Comparison of ENCODE assay signal across 8 cellular contexts in genomic region chr18:9106094-9106493, GRCh38. TPM values are rescaled to one million over a fixed set of nuclear protein-coding genes. Genes with fewer than 3 reads are reported as not detected.
DNase-seq lines count a peak whose midpoint lies in the region; ATAC-seq, FAIRE-seq and TF ChIP-seq lines count a peak whose summit lies in the region.

No MANE protein-coding gene starts in this region.

- peak overlapping the region; percentile 72 for H3K27ac Mint-ChIP-seq in activated naive CD4-positive, alpha-beta T cell treated with anti-CD3 and anti-CD28 coated beads, Interleukin-2, amount 10 ng/mL, durations not matched to agents 7 days and 5 days
- H3K27ac Mint-ChIP-seq in activated naive CD8-positive, alpha-beta T cell treated with anti-CD3 and anti-CD28 coated beads, Interleukin-2, amount 50 U/mL, for 24 hours: peak overlapping the region; percentile 88

- no peak for FAIRE-seq in kidney (lab: Jason Lieb, UNC)

- no peaks in the 10 kb centered on the region for H3K9me3 Mint-ChIP-seq in activated naive CD4-positive, alpha-beta T cell treated with anti-CD3 and anti-CD28 coated beads, Interleukin-2, amount 10 ng/mL, durations not matched to agents 7 days and 5 days
- H3K9me3 Mint-ChIP-seq in activated naive CD8-positive, alpha-beta T cell treated with anti-CD3 and anti-CD28 coated beads, Interleukin-2, amount 50 U/mL, for 24 hours: no peaks in the 10 kb centered on the region

- peaks cover 77% of the 10 kb centered on the region for H3K4me1 Mint-ChIP-seq in activated naive CD4-positive, alpha-beta T cell treated with anti-CD3 and anti-CD28 coated beads, Interleukin-2, amount 10 ng/mL, durations not matched to agents 7 days and 5 days
- peaks cover 79% of the 10 kb centered on the region for H3K4me1 Mint-ChIP-seq in activated naive CD8-positive, alpha-beta T cell treated with anti-CD3 and anti-CD28 coated beads, Interleukin-2, amount 50 U/mL, for 24 hours

- H3K9ac ChIP-seq in kidney (ENCODE audit: low read length in 2 of 2): peak overlapping the region; percentile 1 to 68

- H3K4me3 ChIP-seq in kidney (ENCODE audit: low read length in 2 of 2) (peak overlapping the region; percentile 33 to 87), tibial artery (no peak overlapping the region)

- TF ChIP-seq CTCF in kidney (IDR thresholded peaks at IDR 0.05; ENCODE audit: borderline replicate concordance, extremely low read depth, insufficient read depth) (no peak), tibial artery (IDR thresholded peaks at IDR 0.05) (no peak)

- H3K27ac ChIP-seq in kidney (ENCODE audit: low read depth in 2 of 2, low read length in 2 of 2): no peak overlapping the region
- H3K27ac ChIP-seq in tibial artery: peak overlapping the region; percentile 5 to 14

- intact Hi-C loops in kidney (cut with DNase I) (no loop called here), tibial artery (cut with DNase I; ENCODE audit: low total_unique reads) (no loop called here)

- no peak for ATAC-seq in activated naive CD8-positive, alpha-beta T cell treated with anti-CD3 and anti-CD28 coated beads, Interleukin-2, amount 50 U/mL, for 24 hours
- no peak for ATAC-seq in HG03159 (IDR thresholded peaks at IDR 0.05; ENCODE audit: unreplicated experiment)

- H3K36me3 ChIP-seq in kidney (ENCODE audit: control insufficient read depth in 1 of 2, insufficient read depth in 2 of 2, low read length in 2 of 2): no peaks in the 10 kb centered on the region
- no peaks in the 10 kb centered on the region for H3K36me3 ChIP-seq in tibial artery

- H3K4me1 ChIP-seq in kidney (ENCODE audit: control insufficient read depth in 1 of 2, insufficient read depth in 1 of 2, low read depth in 1 of 2, low read length in 2 of 2) (peaks cover 20 to 28% of the 10 kb centered on the region in 2 donors), tibial artery (peaks cover 0 to 81% (median 55%) of the 10 kb centered on the region in 4 donors)

- no peaks in the 10 kb centered on the region for H3K27me3 ChIP-seq in tibial artery

- DNase-seq in activated naive CD4-positive, alpha-beta T cell treated with anti-CD3 and anti-CD28 coated beads, Interleukin-2, amount 10 ng/mL, durations not matched to agents 7 days and 5 days: no peak
- DNase-seq in activated naive CD4-positive, alpha-beta T cell treated with Interleukin-2 at 50 U/mL for 16 hours: no peak
- DNase-seq in activated naive CD8-positive, alpha-beta T cell treated with anti-CD3 and anti-CD28 coated beads, Interleukin-2, amount 50 U/mL, for 24 hours: no peak
- DNase-seq in kidney (no peak), tibial artery (no peak), NCI-H1417 (lab: John Stamatoyannopoulos, UW) (no peak), DMS 273 treated with DMSO at 0.1 percent for 48 hours (lab: John Stamatoyannopoulos, UW) (no peak)

- H3K9me3 ChIP-seq in kidney (ENCODE audit: control insufficient read depth in 1 of 2, low read length in 2 of 2): no peaks in the 10 kb centered on the region
- H3K9me3 ChIP-seq in tibial artery: no peaks in the 10 kb centered on the region

- peak overlapping the region; percentile 85 for H3K4me3 Mint-ChIP-seq in activated naive CD4-positive, alpha-beta T cell treated with anti-CD3 and anti-CD28 coated beads, Interleukin-2, amount 10 ng/mL, durations not matched to agents 7 days and 5 days
- H3K4me3 Mint-ChIP-seq in activated naive CD8-positive, alpha-beta T cell treated with anti-CD3 and anti-CD28 coated beads, Interleukin-2, amount 50 U/mL, for 24 hours: peak overlapping the region; percentile 91

- CTCF ChIA-PET in activated naive CD4-positive, alpha-beta T cell treated with anti-CD3 and anti-CD28 coated beads, Interleukin-2, amount 10 ng/mL, durations not matched to agents 7 days and 5 days (lab: Charles Lee): interaction anchor here (1.8 to 2.2 kb wide), 2 partner anchors 11 to 33 kb away, joined by 7 to 8 read pairs; no protein-coding TSS in a partner anchor

- peaks cover 64% of the 10 kb centered on the region for H3K36me3 Mint-ChIP-seq in activated naive CD4-positive, alpha-beta T cell treated with anti-CD3 and anti-CD28 coated beads, Interleukin-2, amount 10 ng/mL, durations not matched to agents 7 days and 5 days
- peaks cover 59% of the 10 kb centered on the region for H3K36me3 Mint-ChIP-seq in activated naive CD8-positive, alpha-beta T cell treated with anti-CD3 and anti-CD28 coated beads, Interleukin-2, amount 50 U/mL, for 24 hours (ENCODE audit: low read depth)

- no peaks in the 10 kb centered on the region for H3K27me3 Mint-ChIP-seq in activated naive CD4-positive, alpha-beta T cell treated with anti-CD3 and anti-CD28 coated beads, Interleukin-2, amount 10 ng/mL, durations not matched to agents 7 days and 5 days
- H3K27me3 Mint-ChIP-seq in activated naive CD8-positive, alpha-beta T cell treated with anti-CD3 and anti-CD28 coated beads, Interleukin-2, amount 50 U/mL, for 24 hours: no peaks in the 10 kb centered on the region

RNA-seq across cellular contexts. Expression of gene NDUFV2, which starts 3.6 kb away (rescaled TPM):
- 131 TPM for total RNA-seq in kidney
- 391 TPM for polyA plus RNA-seq in kidney (ENCODE audit: insufficient read depth, low read depth, low replicate concordance)

RNA-seq across cellular contexts. Expression of gene ANKRD12, which starts 30.5 kb away (rescaled TPM):
- 81.8 TPM for total RNA-seq in kidney
- 3.9 TPM for polyA plus RNA-seq in kidney (ENCODE audit: insufficient read depth, low read depth, low replicate concordance)

Comparison
In these comparisons a context has a peak if more than half of its experiments do, and no peak if none do; other contexts are left out.
1. H3K27ac ChIP-seq: peak in tibial artery (2 of 2); none in kidney (0 of 2).
2. H3K4me3 ChIP-seq: peak in kidney (2 of 2); none in tibial artery (0 of 2).